Comparison of ENCODE assay signal across 1 cellular context in genomic region chr2:70301344-70302194, GRCh38.
TF ChIP-seq lines count a peak whose summit lies in the region.

FAM136A (minus strand) TSS chr2:70302067; CDS start chr2:70302011, 56 bp downstream.

TF ChIP-seq in HepG2, 621 proteins besides CTCF, POLR2A, EP300 and RAD21 (continued from another document and continues in another):
- TF ChIP-seq PATZ1 (CRISPR knock-in tag; IDR thresholded peaks at IDR 0.05) (peak; percentile 59), PRDM10 (CRISPR knock-in tag; IDR thresholded peaks at IDR 0.05; ENCODE audit: low read depth) (peak; percentile 17; the same call in 1 of the 2 replicates), PREB (CRISPR knock-in tag; IDR thresholded peaks at IDR 0.05) (peak; percentile 97; the same call in 1 of the 2 replicates), ZNF138 (CRISPR knock-in tag; IDR thresholded peaks at IDR 0.05; ENCODE audit: low read depth) (peak; percentile 94; the same call in 1 of the 2 replicates), ZFAT (CRISPR knock-in tag; conservative IDR thresholded peaks at IDR 0.05) (0 out of 2 replicates have a peak, but pooled peaks have one; percentile 70), ZNF121 (CRISPR knock-in tag; IDR thresholded peaks at IDR 0.05) (no peak), IRF9 (CRISPR knock-in tag; IDR thresholded peaks at IDR 0.05; ENCODE audit: borderline replicate concordance) (peak; percentile 58; the same call in 1 of the 2 replicates), STAT6 (CRISPR knock-in tag; IDR thresholded peaks at IDR 0.05; ENCODE audit: borderline replicate concordance) (peak; percentile 95; the same call in 1 of the 2 replicates), ZBTB7A (CRISPR knock-in tag; IDR thresholded peaks at IDR 0.05) (peak; percentile 72), STAG1 (CRISPR knock-in tag; IDR thresholded peaks at IDR 0.05) (peak; percentile 70), ZSCAN21 (CRISPR knock-in tag; IDR thresholded peaks at IDR 0.05; ENCODE audit: borderline replicate concordance) (peak; percentile 52; the same call in 1 of the 2 replicates), CBX2 (IDR thresholded peaks at IDR 0.05; ENCODE audit: low read depth, low read length) (no peak), CBX2 (CRISPR knock-in tag; IDR thresholded peaks at IDR 0.05; ENCODE audit: low read depth) (no peak), MTA1 (CRISPR knock-in tag; IDR thresholded peaks at IDR 0.05; ENCODE audit: borderline replicate concordance) (peak; percentile 65), ZFP41 (CRISPR knock-in tag; IDR thresholded peaks at IDR 0.05; ENCODE audit: borderline replicate concordance) (peak; percentile 82; the same call in 1 of the 2 replicates), E2F2 (CRISPR knock-in tag; IDR thresholded peaks at IDR 0.05; ENCODE audit: borderline replicate concordance) (0 out of 2 replicates have a peak, but pooled peaks have one; percentile 47), PAWR (CRISPR knock-in tag; IDR thresholded peaks at IDR 0.05; ENCODE audit: borderline replicate concordance) (peak; percentile 81; the same call in 1 of the 2 replicates), HES4 (CRISPR knock-in tag; IDR thresholded peaks at IDR 0.05; ENCODE audit: borderline replicate concordance) (peak; percentile 91), NCOA1 (CRISPR knock-in tag; IDR thresholded peaks at IDR 0.05) (peak; percentile 86; the same call in 1 of the 2 replicates), FOXA3 (CRISPR knock-in tag; IDR thresholded peaks at IDR 0.05) (peak; percentile 27; the same call in 1 of the 2 replicates), THYN1 (CRISPR knock-in tag; IDR thresholded peaks at IDR 0.05; ENCODE audit: borderline replicate concordance, low read depth) (no peak), ZNF83 (CRISPR knock-in tag; IDR thresholded peaks at IDR 0.05; ENCODE audit: borderline replicate concordance) (peak; percentile 87), SP140L (CRISPR knock-in tag; IDR thresholded peaks at IDR 0.05; ENCODE audit: borderline replicate concordance) (0 out of 2 replicates have a peak, but pooled peaks have one; percentile 54), ZNF350 (CRISPR knock-in tag; IDR thresholded peaks at IDR 0.05; ENCODE audit: borderline replicate concordance, low read depth) (peak; percentile 88; the same call in 1 of the 2 replicates), SPEN (CRISPR knock-in tag; IDR thresholded peaks at IDR 0.05; ENCODE audit: low read depth) (peak; percentile 58), ZNF646 (CRISPR knock-in tag; IDR thresholded peaks at IDR 0.05) (no peak), ZNF781 (CRISPR knock-in tag; IDR thresholded peaks at IDR 0.05; ENCODE audit: borderline replicate concordance, not compliant biosample characterization) (peak; percentile 82), ZNF782 (CRISPR knock-in tag; IDR thresholded peaks at IDR 0.05; ENCODE audit: borderline replicate concordance) (peak; percentile 84), RARG (CRISPR knock-in tag; IDR thresholded peaks at IDR 0.05; ENCODE audit: low read depth) (peak; percentile 81; the same call in 1 of the 2 replicates), TFAP4 (IDR thresholded peaks at IDR 0.05; ENCODE audit: borderline replicate concordance, low read depth) (peak; percentile 65; the same call in 1 of the 2 replicates), JUNB (CRISPR knock-in tag; IDR thresholded peaks at IDR 0.05; ENCODE audit: borderline replicate concordance) (no peak), ZNF432 (CRISPR knock-in tag; IDR thresholded peaks at IDR 0.05; ENCODE audit: borderline replicate concordance) (no peak), ZGPAT (CRISPR knock-in tag; IDR thresholded peaks at IDR 0.05) (peak; percentile 95), MATR3 (CRISPR knock-in tag; IDR thresholded peaks at IDR 0.05) (no peak)
